In the genomic region with DNA sequence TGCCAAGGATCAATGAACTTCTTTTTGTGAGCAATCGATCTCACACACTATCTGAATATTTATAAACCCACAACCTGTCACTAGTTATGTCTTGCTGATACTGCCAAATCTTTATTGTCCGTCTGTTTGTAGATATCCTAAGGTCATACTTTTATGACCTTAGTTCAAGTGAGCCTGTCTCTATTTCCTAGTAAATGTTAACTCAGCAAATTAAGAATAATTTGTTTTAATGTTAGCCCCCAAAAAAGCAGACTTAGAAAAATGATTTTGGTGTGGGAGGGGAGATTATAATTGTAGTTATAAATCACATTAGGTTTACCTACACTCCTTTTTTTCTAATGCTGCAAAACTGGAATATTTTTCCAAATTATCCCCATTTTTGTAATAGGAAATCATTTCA, we compare ENCODE assay signal across 22 cellular contexts.
"Had no signal": no experiment of that assay in that cellular context is flagged by ENCODE, and none has a peak within 500 bp of the region (broad histone marks: within the 10 kb centered on the region; RNA-seq: fewer than 3 reads in every experiment).

No MANE protein-coding gene starts in this region.

- H3K27ac ChIP-seq: brain microvascular endothelial cell, coronary artery, dorsolateral prefrontal cortex had no signal

- FAIRE-seq: astrocyte, frontal cortex had no signal

- H3K36me3 ChIP-seq: brain microvascular endothelial cell had no signal

- DNase-seq: activated CD4-positive, alpha-beta T cell treated with anti-CD3 and anti-CD28 coated beads for 48 hours; activated CD4-positive, alpha-beta T cell treated with anti-CD3 and anti-CD28 coated beads, Interleukin-2, amount 50 U/mL, for 1 hour; activated CD4-positive, alpha-beta T cell treated with anti-CD3 and anti-CD28 coated beads, Interleukin-2, amount 50 U/mL, for 48 hours; activated CD8-positive, alpha-beta memory T cell treated with anti-CD3 and anti-CD28 coated beads for 24 hours; activated CD8-positive, alpha-beta T cell treated with anti-CD3 and anti-CD28 coated beads for 36 hours; activated effector memory CD4-positive, alpha-beta T cell treated with Interleukin-2 at 50 U/mL for 16 hours; activated gamma-delta T cell treated with Interleukin-2 at 50 U/mL for 16 hours; activated naive CD4-positive, alpha-beta T cell treated with anti-CD3 and anti-CD28 coated beads, Interleukin-2, amount 50 U/mL, for 16 hours; activated naive CD4-positive, alpha-beta T cell treated with Interleukin-2 at 50 U/mL for 16 hours; activated T-cell treated with anti-CD3 and anti-CD28 coated beads, Interleukin-2, amount 50 U/mL, for 4 hours; amniotic stem cell; anterior cingulate cortex; brain microvascular endothelial cell; dorsolateral prefrontal cortex; effector memory CD4-positive, alpha-beta T cell; endodermal cell; foreskin fibroblast; head of caudate nucleus; T-helper 2 cell had no signal

- H3K27me3 ChIP-seq: brain microvascular endothelial cell had no signal

- H3K4me3 ChIP-seq: coronary artery, dorsolateral prefrontal cortex had no signal
